In genomic region chr3:50167069-50167781, GRCh38 we compare ENCODE assay signal across 12 cellular contexts. TPM values are rescaled to one million over a fixed set of nuclear protein-coding genes. Genes with fewer than 3 reads are reported as not detected.
DNase-seq lines count a peak whose midpoint lies in the region; ATAC-seq and TF ChIP-seq lines count a peak whose summit lies in the region.
"Had no signal": no experiment of that assay in that cellular context is flagged by ENCODE, and none has a peak within 500 bp of the region (broad histone marks: within the 10 kb centered on the region; RNA-seq: fewer than 3 reads in every experiment).

No MANE protein-coding gene starts in this region.

- H3K9me3 Mint-ChIP-seq in WTC11 = no peaks in the 10 kb centered on the region
- no peaks in the 10 kb centered on the region for H3K9me3 Mint-ChIP-seq in activated T-cell treated with anti-CD3 and anti-CD28 coated beads, Interleukin-2, amount 50 U/mL, for 72 hours

- peaks cover 50% of the 10 kb centered on the region for H3K4me1 Mint-ChIP-seq in WTC11
- H3K4me1 Mint-ChIP-seq in activated T-cell treated with anti-CD3 and anti-CD28 coated beads, Interleukin-2, amount 50 U/mL, for 72 hours (ENCODE audit: low read depth) = no peaks in the 10 kb centered on the region

- no peak for TF ChIP-seq POLR2A in stomach (IDR thresholded peaks at IDR 0.05)

- H3K27me3 Mint-ChIP-seq in WTC11 (ENCODE audit: low read depth) = no peaks in the 10 kb centered on the region
- H3K27me3 Mint-ChIP-seq in activated T-cell treated with anti-CD3 and anti-CD28 coated beads, Interleukin-2, amount 50 U/mL, for 72 hours (ENCODE audit: low read depth) = no peaks in the 10 kb centered on the region

- no peak for TF ChIP-seq EP300 in stomach (IDR thresholded peaks at IDR 0.05)

- POLR2A ChIA-PET in WTC11 (lab: Charles Lee) = interaction anchor here (0.5 kb wide), 1 partner anchor 8 kb away, joined by 3 read pairs; no protein-coding TSS in a partner anchor

- intact Hi-C loops in left colon (cut with DNase I, micrococcal nuclease) = no loop called here
- intact Hi-C loops in stomach (cut with DNase I; ENCODE audit: low total_unique reads) = no loop called here

- no peaks in the 10 kb centered on the region for H3K27me3 ChIP-seq in stomach
- H3K27me3 ChIP-seq: ovary had no signal

- H3K27ac Mint-ChIP-seq in WTC11 = peak overlapping the region; percentile 94
- no peak overlapping the region for H3K27ac Mint-ChIP-seq in activated T-cell treated with anti-CD3 and anti-CD28 coated beads, Interleukin-2, amount 50 U/mL, for 72 hours

- H3K4me3 ChIP-seq in stomach = no peak overlapping the region
- H3K4me3 ChIP-seq: ovary had no signal

- 36 to 64% (median 44%) methylated on average over 16 of the region's 16 CpGs for WGBS in stomach, 5 donors

- DNase-seq in HK-2 (ENCODE audit: unreplicated experiment) (peak; percentile 90), WTC11 (ENCODE audit: low spot score) (no peak), left colon (peak; percentile 56 to 80), stomach (peak; percentile 48), RKO (ENCODE audit: low spot score) (no peak), GM19238 (ENCODE audit: insufficient read length, low spot score) (no peak), NCI-H2029 (lab: John Stamatoyannopoulos, UW) (no peak)
- DNase-seq in activated T-cell treated with anti-CD3 and anti-CD28 coated beads, Interleukin-2, amount 50 U/mL, for 72 hours = no peak
- DNase-seq: foreskin melanocyte, Kasumi-1, ovary had no signal

- CTCF ChIA-PET in WTC11 (lab: Charles Lee) = no interaction called here

- no peaks in the 10 kb centered on the region for H3K36me3 ChIP-seq in stomach
- H3K36me3 ChIP-seq: ovary had no signal

- peaks cover 14% of the 10 kb centered on the region for H3K36me3 Mint-ChIP-seq in WTC11
- no peaks in the 10 kb centered on the region for H3K36me3 Mint-ChIP-seq in activated T-cell treated with anti-CD3 and anti-CD28 coated beads, Interleukin-2, amount 50 U/mL, for 72 hours (ENCODE audit: insufficient read depth in 2 of 2)

- no peak overlapping the region for H3K4me3 Mint-ChIP-seq in WTC11
- no peak overlapping the region for H3K4me3 Mint-ChIP-seq in activated T-cell treated with anti-CD3 and anti-CD28 coated beads, Interleukin-2, amount 50 U/mL, for 72 hours

- ATAC-seq in WTC11 = no peak
- ATAC-seq in left colon = peak; percentile 71
- ATAC-seq in activated T-cell treated with anti-CD3 and anti-CD28 coated beads, Interleukin-2, amount 50 U/mL, for 72 hours (replicated peaks in 1 of 2) = no peak

- H3K9me3 ChIP-seq in stomach = no peaks in the 10 kb centered on the region
- H3K9me3 ChIP-seq: ovary had no signal

- peak overlapping the region; percentile 56 to 90 (median 85) for H3K27ac ChIP-seq in stomach

- TF ChIP-seq CTCF in WTC11 (IDR thresholded peaks at IDR 0.05) (no peak), stomach (IDR thresholded peaks at IDR 0.05) (no peak)

- peaks cover 91 to 99% (median 97%) of the 10 kb centered on the region in 4 donors for H3K4me1 ChIP-seq in stomach

TF ChIP-seq in WTC11, 78 proteins besides CTCF, POLR2A, EP300 and RAD21:
- no peak for TF ChIP-seq MXD4 (CRISPR knock-in tag; IDR thresholded peaks at IDR 0.05; ENCODE audit: borderline replicate concordance)
- TF ChIP-seq MLX (CRISPR knock-in tag; IDR thresholded peaks at IDR 0.05) = no peak
- TF ChIP-seq TP53 (CRISPR knock-in tag; IDR thresholded peaks at IDR 0.05) = no peak
- TF ChIP-seq SMAD4 (CRISPR knock-in tag; IDR thresholded peaks at IDR 0.05) = no peak
- no peak for TF ChIP-seq TEAD4 (CRISPR knock-in tag; IDR thresholded peaks at IDR 0.05)
- no peak for TF ChIP-seq ZNF219 (CRISPR knock-in tag; IDR thresholded peaks at IDR 0.05; ENCODE audit: borderline replicate concordance)
- no peak for TF ChIP-seq GRHL2 (CRISPR knock-in tag; IDR thresholded peaks at IDR 0.05; ENCODE audit: insufficient replicate concordance, severe bottlenecking)
- no peak for TF ChIP-seq ZNF425 (CRISPR knock-in tag; conservative IDR thresholded peaks at IDR 0.05)
- no peak for TF ChIP-seq E2F1 (CRISPR knock-in tag; IDR thresholded peaks at IDR 0.05)
- TF ChIP-seq NR1H2 (CRISPR knock-in tag; IDR thresholded peaks at IDR 0.05) = no peak
- TF ChIP-seq ZNF121 (CRISPR knock-in tag; IDR thresholded peaks at IDR 0.05) = no peak
- TF ChIP-seq NR2C2 (CRISPR knock-in tag; IDR thresholded peaks at IDR 0.05) = no peak
- no peak for TF ChIP-seq ETV6 (CRISPR knock-in tag; IDR thresholded peaks at IDR 0.05)
- TF ChIP-seq USF2 (CRISPR knock-in tag; IDR thresholded peaks at IDR 0.05) = no peak

RNA-seq across cellular contexts. Expression of gene SEMA3F, which starts 12.1 kb away (rescaled TPM):
- total RNA-seq in WTC11 (2021) = 49.0 to 52.0 TPM (median 52.0 TPM) in 3 replicates
- total RNA-seq in left colon = 10 to 100 TPM; 11.5 to 12.1 TPM
- total RNA-seq in stomach = 10 to 100 TPM; 11.9 to 34.5 (median 31.2) TPM
- polyA plus RNA-seq in stomach = 10 to 100 TPM in 2 of 3 donors, 1 to 10 TPM in 1; 8.9 to 33.8 (median 14.6) TPM
- under 1 TPM in 1 of 2 donors, not detected in 1; 0.25 TPM for total RNA-seq in activated T-cell treated with anti-CD3 and anti-CD28 coated beads, Interleukin-2, amount 50 U/mL, for 72 hours

RNA-seq across cellular contexts. Expression of gene GNAT1, which starts 24.2 kb away (rescaled TPM):
- total RNA-seq in WTC11 (2021) (0.13 to 0.39 TPM (median 0.14 TPM) in 3 replicates), left colon (not detected), stomach (not detected)
- polyA plus RNA-seq in stomach = not detected
- total RNA-seq in activated T-cell treated with anti-CD3 and anti-CD28 coated beads, Interleukin-2, amount 50 U/mL, for 72 hours = not detected
- total RNA-seq: G401, ovary had no signal
- polyA plus RNA-seq: ovary had no signal

RNA-seq across cellular contexts. Expression of gene SLC38A3, which starts 37.8 kb away (rescaled TPM):
- total RNA-seq in WTC11 (2021) (0.90 to 1.6 TPM (median 1.3 TPM) in 3 replicates), left colon (not detected), stomach (1 to 10 TPM in 1 of 5 donors, not detected in 4; 3.1 TPM)
- polyA plus RNA-seq in stomach = 1 to 10 TPM in 1 of 3 donors, under 1 TPM in 2; 0.15 to 1.1 (median 0.93) TPM
- total RNA-seq in activated T-cell treated with anti-CD3 and anti-CD28 coated beads, Interleukin-2, amount 50 U/mL, for 72 hours = not detected

Comparison
In these comparisons a context has a peak if more than half of its experiments do, and no peak if none do; other contexts are left out.
1. DNase-seq: peak in HK-2 (single experiment), left colon (2 of 2) and stomach (single experiment); none in WTC11 (single experiment), RKO (single experiment), activated T-cell treated with anti-CD3 and anti-CD28 coated beads, Interleukin-2, amount 50 U/mL, for 72 hours (0 of 2), GM19238 (single experiment) and NCI-H2029 (single experiment).
2. RNA of gene SEMA3F, which starts 12.1 kb away (total RNA-seq): 49.0 to 52.0 TPM in WTC11, 11.9 to 34.5 TPM in stomach and 11.5 to 12.1 TPM in left colon; 0.25 TPM in activated T-cell treated with anti-CD3 and anti-CD28 coated beads, Interleukin-2, amount 50 U/mL, for 72 hours; every median in the first group is over 4 times any median in the second.